Comparison of ENCODE assay signal across 2 cellular contexts in the genomic region with DNA sequence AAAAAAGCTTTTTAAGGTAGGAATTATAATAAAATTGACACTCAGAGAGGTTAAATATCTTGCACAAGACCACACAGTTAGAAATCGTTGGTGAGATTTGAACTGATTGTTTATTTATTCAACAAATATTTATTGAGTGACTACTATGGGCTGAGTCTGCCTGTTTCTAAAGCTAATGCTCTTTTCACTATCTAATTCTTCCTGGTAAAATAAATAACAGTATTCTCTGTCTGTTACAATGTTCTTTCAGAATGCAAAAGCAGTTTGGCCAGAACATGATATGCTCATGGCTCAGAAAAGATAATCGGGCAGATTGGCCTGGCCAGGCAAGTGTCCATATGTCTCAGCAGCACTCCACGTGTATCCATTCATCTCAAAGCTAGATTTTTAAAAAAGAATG.
A peak's percentile ranks its signal among the peaks of the same experiment; 100 is the strongest.
TF ChIP-seq lines count a peak whose summit lies in the region.

No MANE protein-coding gene starts in this region.

TF ChIP-seq in IMR-90, 13 proteins besides CTCF, POLR2A, EP300 and RAD21 (continued from another document):
- TF ChIP-seq SMC3 (IDR thresholded peaks at IDR 0.05; ENCODE audit: low read depth, low read length) (no peak), MXI1 (IDR thresholded peaks at IDR 0.05; ENCODE audit: borderline replicate concordance, low read depth, low read length) (peak; percentile 72; the same call in 1 of the 2 replicates), BHLHE40 (IDR thresholded peaks at IDR 0.05; ENCODE audit: low read depth, low read length) (peak; percentile 26; the same call in 1 of the 2 replicates), RCOR1 (IDR thresholded peaks at IDR 0.05; ENCODE audit: insufficient replicate concordance, low read length) (no peak), RFX5 (IDR thresholded peaks at IDR 0.05; ENCODE audit: low read depth, low read length) (no peak), FOS (IDR thresholded peaks at IDR 0.05; ENCODE audit: low read depth, low read length) (peak; percentile 29; the same call in 1 of the 2 replicates), CEBPB (IDR thresholded peaks at IDR 0.05; ENCODE audit: low read depth, low read length) (peak; percentile 87)
- TF ChIP-seq, protein P1, sequence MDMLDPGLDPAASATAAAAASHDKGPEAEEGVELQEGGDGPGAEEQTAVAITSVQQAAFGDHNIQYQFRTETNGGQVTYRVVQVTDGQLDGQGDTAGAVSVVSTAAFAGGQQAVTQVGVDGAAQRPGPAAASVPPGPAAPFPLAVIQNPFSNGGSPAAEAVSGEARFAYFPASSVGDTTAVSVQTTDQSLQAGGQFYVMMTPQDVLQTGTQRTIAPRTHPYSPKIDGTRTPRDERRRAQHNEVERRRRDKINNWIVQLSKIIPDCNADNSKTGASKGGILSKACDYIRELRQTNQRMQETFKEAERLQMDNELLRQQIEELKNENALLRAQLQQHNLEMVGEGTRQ (IDR thresholded peaks at IDR 0.05; ENCODE audit: low read depth, low read length): no peak
TF ChIP-seq in IMR-90: peak in this region for 4.

TF ChIP-seq in K562, 482 proteins besides CTCF, POLR2A, EP300 and RAD21 (continued from another document):
- no peak for TF ChIP-seq ESRRB (CRISPR knock-in tag; IDR thresholded peaks at IDR 0.05; ENCODE audit: borderline replicate concordance)
- no peak for TF ChIP-seq POLR2H (tag; IDR thresholded peaks at IDR 0.05; ENCODE audit: low read depth)
- TF ChIP-seq EZH2 (IDR thresholded peaks at IDR 0.05; ENCODE audit: borderline replicate concordance, low read depth, low read length): no peak
- TF ChIP-seq, protein P2, sequence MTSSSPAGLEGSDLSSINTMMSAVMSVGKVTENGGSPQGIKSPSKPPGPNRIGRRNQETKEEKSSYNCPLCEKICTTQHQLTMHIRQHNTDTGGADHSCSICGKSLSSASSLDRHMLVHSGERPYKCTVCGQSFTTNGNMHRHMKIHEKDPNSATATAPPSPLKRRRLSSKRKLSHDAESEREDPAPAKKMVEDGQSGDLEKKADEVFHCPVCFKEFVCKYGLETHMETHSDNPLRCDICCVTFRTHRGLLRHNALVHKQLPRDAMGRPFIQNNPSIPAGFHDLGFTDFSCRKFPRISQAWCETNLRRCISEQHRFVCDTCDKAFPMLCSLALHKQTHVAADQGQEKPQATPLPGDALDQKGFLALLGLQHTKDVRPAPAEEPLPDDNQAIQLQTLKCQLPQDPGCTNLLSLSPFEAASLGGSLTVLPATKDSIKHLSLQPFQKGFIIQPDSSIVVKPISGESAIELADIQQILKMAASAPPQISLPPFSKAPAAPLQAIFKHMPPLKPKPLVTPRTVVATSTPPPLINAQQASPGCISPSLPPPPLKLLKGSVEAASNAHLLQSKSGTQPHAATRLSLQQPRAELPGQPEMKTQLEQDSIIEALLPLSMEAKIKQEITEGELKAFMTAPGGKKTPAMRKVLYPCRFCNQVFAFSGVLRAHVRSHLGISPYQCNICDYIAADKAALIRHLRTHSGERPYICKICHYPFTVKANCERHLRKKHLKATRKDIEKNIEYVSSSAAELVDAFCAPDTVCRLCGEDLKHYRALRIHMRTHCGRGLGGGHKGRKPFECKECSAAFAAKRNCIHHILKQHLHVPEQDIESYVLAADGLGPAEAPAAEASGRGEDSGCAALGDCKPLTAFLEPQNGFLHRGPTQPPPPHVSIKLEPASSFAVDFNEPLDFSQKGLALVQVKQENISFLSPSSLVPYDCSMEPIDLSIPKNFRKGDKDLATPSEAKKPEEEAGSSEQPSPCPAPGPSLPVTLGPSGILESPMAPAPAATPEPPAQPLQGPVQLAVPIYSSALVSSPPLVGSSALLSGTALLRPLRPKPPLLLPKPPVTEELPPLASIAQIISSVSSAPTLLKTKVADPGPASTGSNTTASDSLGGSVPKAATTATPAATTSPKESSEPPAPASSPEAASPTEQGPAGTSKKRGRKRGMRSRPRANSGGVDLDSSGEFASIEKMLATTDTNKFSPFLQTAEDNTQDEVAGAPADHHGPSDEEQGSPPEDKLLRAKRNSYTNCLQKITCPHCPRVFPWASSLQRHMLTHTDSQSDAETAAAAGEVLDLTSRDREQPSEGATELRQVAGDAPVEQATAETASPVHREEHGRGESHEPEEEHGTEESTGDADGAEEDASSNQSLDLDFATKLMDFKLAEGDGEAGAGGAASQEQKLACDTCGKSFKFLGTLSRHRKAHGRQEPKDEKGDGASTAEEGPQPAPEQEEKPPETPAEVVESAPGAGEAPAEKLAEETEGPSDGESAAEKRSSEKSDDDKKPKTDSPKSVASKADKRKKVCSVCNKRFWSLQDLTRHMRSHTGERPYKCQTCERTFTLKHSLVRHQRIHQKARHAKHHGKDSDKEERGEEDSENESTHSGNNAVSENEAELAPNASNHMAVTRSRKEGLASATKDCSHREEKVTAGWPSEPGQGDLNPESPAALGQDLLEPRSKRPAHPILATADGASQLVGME (CRISPR knock-in tag; IDR thresholded peaks at IDR 0.05): no peak
